In the genomic region with DNA sequence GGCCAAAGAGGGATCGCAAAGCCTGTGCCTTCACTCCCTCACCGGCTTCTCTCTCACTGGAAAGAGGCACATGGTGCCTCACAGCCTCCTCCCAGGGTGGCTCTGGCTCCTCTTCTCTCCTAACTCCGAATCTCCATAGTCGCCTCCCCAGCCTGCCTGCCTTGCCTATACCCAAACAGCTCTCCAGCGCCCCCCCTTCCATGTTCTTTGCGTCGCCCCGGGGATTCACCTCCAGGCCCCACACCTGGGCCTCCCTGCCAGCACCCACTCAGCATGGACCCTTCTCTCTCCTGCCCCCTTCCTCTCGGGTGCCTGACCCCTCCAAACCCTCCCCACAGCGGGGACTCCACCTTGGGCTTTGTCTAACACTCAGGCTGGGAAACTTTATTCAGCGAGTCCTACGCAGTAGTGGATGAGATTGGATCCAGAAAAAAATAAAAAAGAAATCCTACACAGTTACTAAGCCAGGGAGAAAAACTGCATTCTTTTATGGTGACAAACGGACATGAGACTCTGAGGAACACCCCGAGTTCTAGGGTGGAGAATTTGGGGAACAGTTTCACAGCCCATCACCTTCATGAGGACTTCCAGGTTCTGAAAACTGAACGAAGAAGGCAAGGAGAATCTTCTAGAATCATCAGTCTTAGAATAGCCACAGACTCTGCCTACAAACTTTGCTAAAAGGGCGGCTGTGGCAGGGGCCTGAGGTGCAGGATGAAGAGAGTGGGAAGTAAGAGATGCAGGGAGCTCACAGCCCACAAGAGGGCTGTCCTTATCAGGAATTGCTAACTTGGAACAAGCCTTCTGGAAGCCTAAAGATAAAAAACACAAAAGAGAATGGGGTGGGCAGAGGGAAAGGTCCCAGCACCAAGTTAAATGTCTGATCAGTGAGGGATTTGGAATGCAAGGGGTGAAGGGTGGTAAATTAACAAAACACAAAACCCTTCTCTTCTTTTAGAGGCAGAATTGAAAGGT, we compare ENCODE assay signal across 9 cellular contexts. TPM values are rescaled to one million over a fixed set of nuclear protein-coding genes. Genes with fewer than 3 reads are reported as not detected.
DNase-seq lines count a peak whose midpoint lies in the region; ATAC-seq and TF ChIP-seq lines count a peak whose summit lies in the region.
"Had no signal": no experiment of that assay in that cellular context is flagged by ENCODE, and none has a peak within 500 bp of the region (broad histone marks: within the 10 kb centered on the region; RNA-seq: fewer than 3 reads in every experiment).

No MANE protein-coding gene starts in this region.

- no peak for DNase-seq in GM13977 (ENCODE audit: low spot score)
- peak; percentile 29 for DNase-seq in SK-N-DZ (ENCODE audit: low spot score)
- peak; percentile 76 for DNase-seq in fibroblast of the aortic adventitia (ENCODE audit: low read depth)
- DNase-seq in stimulated activated naive B cell treated with anti-CD40 and anti-IgM and Interleukin-4, amounts not matched to agents 10 μg/mL and 1 μg/mL and 100 μg/mL, for 72 hours, result no peak
- no peak for DNase-seq in activated CD4-positive, alpha-beta T cell treated with anti-CD3 and anti-CD28 coated beads, Interleukin-2, amount 50 U/mL, for 4 hours
- DNase-seq in stimulated activated naive CD4-positive, alpha-beta T cell treated with Interleukin-2 at 50 U/mL for 16 hours (lab: John Stamatoyannopoulos, UW), result no peak

- peaks cover 32 to 49% of the 10 kb centered on the region in 2 donors for H3K4me1 Mint-ChIP-seq in stimulated activated naive B cell treated with anti-CD40 and anti-IgM and Interleukin-4, amounts not matched to agents 10 μg/mL and 1 μg/mL and 100 μg/mL, for 72 hours

- no peaks in the 10 kb centered on the region for H3K27me3 Mint-ChIP-seq in stimulated activated naive B cell treated with anti-CD40 and anti-IgM and Interleukin-4, amounts not matched to agents 10 μg/mL and 1 μg/mL and 100 μg/mL, for 72 hours
- H3K27me3 Mint-ChIP-seq: IgD-negative memory B cell had no signal

- H3K4me3 Mint-ChIP-seq in stimulated activated naive B cell treated with anti-CD40 and anti-IgM and Interleukin-4, amounts not matched to agents 10 μg/mL and 1 μg/mL and 100 μg/mL, for 72 hours, result no peak overlapping the region

- peak overlapping the region; percentile 22 for H3K4me3 ChIP-seq in fibroblast of the aortic adventitia (ENCODE audit: low read depth, low read length)

- peaks cover 16 to 32% of the 10 kb centered on the region in 2 donors for H3K36me3 Mint-ChIP-seq in stimulated activated naive B cell treated with anti-CD40 and anti-IgM and Interleukin-4, amounts not matched to agents 10 μg/mL and 1 μg/mL and 100 μg/mL, for 72 hours
- H3K36me3 Mint-ChIP-seq: IgD-negative memory B cell had no signal

- H3K27ac Mint-ChIP-seq in stimulated activated naive B cell treated with anti-CD40 and anti-IgM and Interleukin-4, amounts not matched to agents 10 μg/mL and 1 μg/mL and 100 μg/mL, for 72 hours, result peak overlapping the region; percentile 81

- ATAC-seq in stimulated activated naive B cell treated with anti-CD40 and anti-IgM and Interleukin-4, amounts not matched to agents 10 μg/mL and 1 μg/mL and 100 μg/mL, for 72 hours (replicated peaks), result no peak
- ATAC-seq in HG03520 (IDR thresholded peaks at IDR 0.05; ENCODE audit: unreplicated experiment), result no peak
- ATAC-seq in GM18502 (IDR thresholded peaks at IDR 0.05; ENCODE audit: poor library complexity, unreplicated experiment), result no peak

- no peaks in the 10 kb centered on the region for H3K9me3 Mint-ChIP-seq in stimulated activated naive B cell treated with anti-CD40 and anti-IgM and Interleukin-4, amounts not matched to agents 10 μg/mL and 1 μg/mL and 100 μg/mL, for 72 hours
- H3K9me3 Mint-ChIP-seq: IgD-negative memory B cell had no signal

- TF ChIP-seq CTCF in GM13977 (IDR thresholded peaks at IDR 0.05; ENCODE audit: extremely low read depth, insufficient read depth, missing control alignments), result peak; percentile 0
- TF ChIP-seq CTCF in fibroblast of the aortic adventitia (IDR thresholded peaks at IDR 0.05; ENCODE audit: insufficient read depth, low read length), result peak; percentile 77

- in situ Hi-C loops in GM13977 (cut with MboI; ENCODE audit: low pct_unique_long_range_greater_than_20kb, low sequenced_read_pairs, unreplicated experiment), result loop anchor here (10.0 kb wide), 2 partner anchors 213 to 243 kb away; a partner anchor contains a TSS

RNA-seq across cellular contexts. Expression of a gene that starts 5.3 kb away (rescaled TPM):
- polyA plus RNA-seq in SK-N-DZ (2014; cell fraction: cytosol; rRNA removed), result 22.4 and 23.1 TPM in 2 replicates
- 25.1 and 27.3 TPM in 2 replicates for polyA plus RNA-seq in SK-N-DZ (2014; cell fraction: nucleus; rRNA removed)
- 27.1 and 30.6 TPM in 2 replicates for total RNA-seq in fibroblast of the aortic adventitia (ENCODE audit: low replicate concordance)

RNA-seq across cellular contexts. Expression of a gene that starts 35.3 kb away (rescaled TPM):
- 52.2 and 80.7 TPM in 2 replicates for polyA plus RNA-seq in SK-N-DZ (2014; cell fraction: cytosol; rRNA removed)
- polyA plus RNA-seq in SK-N-DZ (2014; cell fraction: nucleus; rRNA removed), result 398 and 530 TPM in 2 replicates
- 20.9 and 31.2 TPM in 2 replicates for total RNA-seq in fibroblast of the aortic adventitia (ENCODE audit: low replicate concordance)

Comparison
In these comparisons a context has a peak if more than half of its experiments do, and no peak if none do; other contexts are left out.
1. DNase-seq: peak in SK-N-DZ (single experiment) and fibroblast of the aortic adventitia (single experiment); none in GM13977 (single experiment), stimulated activated naive B cell treated with anti-CD40 and anti-IgM and Interleukin-4, amounts not matched to agents 10 μg/mL and 1 μg/mL and 100 μg/mL, for 72 hours (single experiment), activated CD4-positive, alpha-beta T cell treated with anti-CD3 and anti-CD28 coated beads, Interleukin-2, amount 50 U/mL, for 4 hours (0 of 2) and stimulated activated naive CD4-positive, alpha-beta T cell treated with Interleukin-2 at 50 U/mL for 16 hours (single experiment).